12 cellular contexts compared by ENCODE assay signal in genomic region chr6:73264446-73264845, GRCh38. TPM values are rescaled to one million over a fixed set of nuclear protein-coding genes. Genes with fewer than 3 reads are reported as not detected.
DNase-seq lines count a peak whose midpoint lies in the region; ATAC-seq, FAIRE-seq and TF ChIP-seq lines count a peak whose summit lies in the region.
"Had no signal": no experiment of that assay in that cellular context is flagged by ENCODE, and none has a peak within 500 bp of the region (broad histone marks: within the 10 kb centered on the region; RNA-seq: fewer than 3 reads in every experiment).

No MANE protein-coding gene starts in this region.

- POLR2A ChIA-PET in T-cell (lab: Charles Lee) = no interaction called here

- peaks cover 36% of the 10 kb centered on the region for H3K4me1 Mint-ChIP-seq in activated naive CD4-positive, alpha-beta T cell treated with anti-CD3 and anti-CD28 coated beads, Interleukin-2, amount 10 ng/mL, durations not matched to agents 7 days and 5 days
- peaks cover 30 to 34% (median 31%) of the 10 kb centered on the region in 3 donors for H3K4me1 Mint-ChIP-seq in T-cell
- H3K4me1 Mint-ChIP-seq in type B pancreatic cell (ENCODE audit: unreplicated experiment) = peaks cover 16% of the 10 kb centered on the region

- H3K9me3 Mint-ChIP-seq in activated naive CD4-positive, alpha-beta T cell treated with anti-CD3 and anti-CD28 coated beads, Interleukin-2, amount 10 ng/mL, durations not matched to agents 7 days and 5 days = no peaks in the 10 kb centered on the region
- H3K9me3 Mint-ChIP-seq in T-cell = no peaks in the 10 kb centered on the region
- H3K9me3 Mint-ChIP-seq in type B pancreatic cell = no peaks in the 10 kb centered on the region

- no peak overlapping the region for H3K27ac ChIP-seq in hepatocyte
- H3K27ac ChIP-seq: psoas muscle had no signal

- H3K4me3 Mint-ChIP-seq in activated naive CD4-positive, alpha-beta T cell treated with anti-CD3 and anti-CD28 coated beads, Interleukin-2, amount 10 ng/mL, durations not matched to agents 7 days and 5 days = peak overlapping the region; percentile 72
- H3K4me3 Mint-ChIP-seq in T-cell (peak overlapping the region; percentile 74 to 91 (median 90)), type B pancreatic cell (peak overlapping the region; percentile 81)

- TF ChIP-seq CTCF in hepatocyte (IDR thresholded peaks at IDR 0.05; ENCODE audit: poor library complexity) (no peak), type B pancreatic cell (conservative IDR thresholded peaks at IDR 0.05) (no peak)

- H3K9me3 ChIP-seq in hepatocyte (ENCODE audit: low read depth) = no peaks in the 10 kb centered on the region
- H3K9me3 ChIP-seq: BE2C, psoas muscle had no signal

- no peaks in the 10 kb centered on the region for H3K27me3 Mint-ChIP-seq in activated naive CD4-positive, alpha-beta T cell treated with anti-CD3 and anti-CD28 coated beads, Interleukin-2, amount 10 ng/mL, durations not matched to agents 7 days and 5 days
- no peaks in the 10 kb centered on the region for H3K27me3 Mint-ChIP-seq in T-cell
- no peaks in the 10 kb centered on the region for H3K27me3 Mint-ChIP-seq in type B pancreatic cell

- no peak overlapping the region for H3K4me3 ChIP-seq in hepatocyte

- peaks cover 11% of the 10 kb centered on the region for H3K4me1 ChIP-seq in hepatocyte (ENCODE audit: insufficient read depth)
- H3K4me1 ChIP-seq: BE2C had no signal

- no peak overlapping the region for H3K4me2 ChIP-seq in hepatocyte

- H3K9me2 ChIP-seq in hepatocyte (replicated peaks; ENCODE audit: insufficient read depth) = no peaks in the 10 kb centered on the region

- TF ChIP-seq POLR2A in GM12891 (IDR thresholded peaks at IDR 0.05; ENCODE audit: low read depth, low read length) = no peak

- CTCF ChIA-PET in activated naive CD4-positive, alpha-beta T cell treated with anti-CD3 and anti-CD28 coated beads, Interleukin-2, amount 10 ng/mL, durations not matched to agents 7 days and 5 days (lab: Charles Lee) = no interaction called here
- CTCF ChIA-PET in T-cell (lab: Charles Lee) = no interaction called here

- H3K27me3 ChIP-seq in hepatocyte = no peaks in the 10 kb centered on the region
- H3K27me3 ChIP-seq: BE2C had no signal

- H3K79me2 ChIP-seq in hepatocyte = no peaks in the 10 kb centered on the region

- DNase-seq in activated naive CD4-positive, alpha-beta T cell treated with anti-CD3 and anti-CD28 coated beads, Interleukin-2, amount 10 ng/mL, durations not matched to agents 7 days and 5 days = no peak
- DNase-seq in activated naive CD4-positive, alpha-beta T cell treated with anti-CD3 and anti-CD28 coated beads, Interleukin-2, amount 50 U/mL, for 16 hours = no peak
- no peak for DNase-seq in T-cell
- DNase-seq in hepatocyte (ENCODE audit: low spot score) = peak; percentile 7
- no peak for DNase-seq in type B pancreatic cell (ENCODE audit: extremely low spot score, unreplicated experiment)
- DNase-seq in DMS 273 treated with DMSO at 0.1 percent for 48 hours (lab: John Stamatoyannopoulos, UW) = no peak
- DNase-seq in GM12891 (ENCODE audit: insufficient read length, low spot score) = no peak
- DNase-seq: anterior cingulate cortex, BE2C, psoas muscle had no signal

- no peaks in the 10 kb centered on the region for H4K20me1 ChIP-seq in hepatocyte (ENCODE audit: insufficient read depth, poor library complexity, severe bottlenecking)

- no peak overlapping the region for H3K27ac Mint-ChIP-seq in activated naive CD4-positive, alpha-beta T cell treated with anti-CD3 and anti-CD28 coated beads, Interleukin-2, amount 10 ng/mL, durations not matched to agents 7 days and 5 days
- H3K27ac Mint-ChIP-seq in T-cell (peak overlapping the region; percentile 11 to 34), type B pancreatic cell (peak overlapping the region; percentile 28)

- H3K36me3 Mint-ChIP-seq in activated naive CD4-positive, alpha-beta T cell treated with anti-CD3 and anti-CD28 coated beads, Interleukin-2, amount 10 ng/mL, durations not matched to agents 7 days and 5 days = peaks cover 33% of the 10 kb centered on the region
- H3K36me3 Mint-ChIP-seq in T-cell (peaks cover 14% of the 10 kb centered on the region), type B pancreatic cell (peaks cover 12% of the 10 kb centered on the region)

- ATAC-seq in T-cell (replicated peaks in 1 of 4) (no peak), HG02678 (IDR thresholded peaks at IDR 0.05; ENCODE audit: unreplicated experiment) (no peak)
- ATAC-seq: psoas muscle had no signal

- no peak overlapping the region for H2AFZ ChIP-seq in hepatocyte

- 90% methylated on average over 3 of the region's 3 CpGs for WGBS in hepatocyte (ENCODE audit: low lambda C conversion rate, missing lambda C conversion rate)

- FAIRE-seq in GM12891 (lab: Jason Lieb, UNC) = no peak
- FAIRE-seq: islet of Langerhans had no signal

- no peaks in the 10 kb centered on the region for H3K36me3 ChIP-seq in hepatocyte (replicated peaks; ENCODE audit: insufficient read depth, low read depth)
- H3K36me3 ChIP-seq: BE2C had no signal

TF ChIP-seq in GM12891, 5 proteins besides CTCF, POLR2A, EP300 and RAD21:
- TF ChIP-seq POLR2AphosphoS5 (IDR thresholded peaks at IDR 0.05; ENCODE audit: low read depth, low read length) = no peak
- no peak for TF ChIP-seq TAF1 (IDR thresholded peaks at IDR 0.05; ENCODE audit: low read depth, low read length)
- TF ChIP-seq POU2F2 (IDR thresholded peaks at IDR 0.05; ENCODE audit: low read depth, low read length) = no peak
- no peak for TF ChIP-seq PAX5 (IDR thresholded peaks at IDR 0.05; ENCODE audit: insufficient read depth, low read length, severe bottlenecking)
- TF ChIP-seq SPI1 (IDR thresholded peaks at IDR 0.05; ENCODE audit: low read depth, low read length) = no peak

RNA-seq across cellular contexts. Expression of gene KHDC1, which starts 1.4 kb away (rescaled TPM):
- total RNA-seq in T-cell (1 to 10 TPM in 4 of 5 donors, under 1 TPM in 1; 0.88 to 1.7 (median 1.3) TPM), hepatocyte (4.3 and 6.9 TPM in 2 replicates), type B pancreatic cell (ENCODE audit: low replicate concordance) (2.0 and 5.3 TPM in 2 replicates)
- polyA plus RNA-seq in hepatocyte = 5.5 and 7.3 TPM in 2 replicates
- polyA plus RNA-seq in GM12891 (2012; ENCODE audit: low read depth, missing spikeins) = 2.3 TPM

RNA-seq across cellular contexts. Expression of gene KHDC1L, which starts 39.1 kb away (rescaled TPM):
- total RNA-seq in T-cell (not detected), hepatocyte (not detected in 2 replicates), type B pancreatic cell (ENCODE audit: low replicate concordance) (0.75 TPM in 1 of 2 replicates, not detected in the other)
- polyA plus RNA-seq in hepatocyte = 0.61 TPM in 1 of 2 replicates, not detected in the other
- polyA plus RNA-seq in GM12891 (2012; ENCODE audit: low read depth, missing spikeins) = 0.33 TPM
- total RNA-seq: psoas muscle had no signal
- polyA plus RNA-seq: psoas muscle had no signal
